Comparison of ENCODE assay signal across 8 cellular contexts in the genomic region with DNA sequence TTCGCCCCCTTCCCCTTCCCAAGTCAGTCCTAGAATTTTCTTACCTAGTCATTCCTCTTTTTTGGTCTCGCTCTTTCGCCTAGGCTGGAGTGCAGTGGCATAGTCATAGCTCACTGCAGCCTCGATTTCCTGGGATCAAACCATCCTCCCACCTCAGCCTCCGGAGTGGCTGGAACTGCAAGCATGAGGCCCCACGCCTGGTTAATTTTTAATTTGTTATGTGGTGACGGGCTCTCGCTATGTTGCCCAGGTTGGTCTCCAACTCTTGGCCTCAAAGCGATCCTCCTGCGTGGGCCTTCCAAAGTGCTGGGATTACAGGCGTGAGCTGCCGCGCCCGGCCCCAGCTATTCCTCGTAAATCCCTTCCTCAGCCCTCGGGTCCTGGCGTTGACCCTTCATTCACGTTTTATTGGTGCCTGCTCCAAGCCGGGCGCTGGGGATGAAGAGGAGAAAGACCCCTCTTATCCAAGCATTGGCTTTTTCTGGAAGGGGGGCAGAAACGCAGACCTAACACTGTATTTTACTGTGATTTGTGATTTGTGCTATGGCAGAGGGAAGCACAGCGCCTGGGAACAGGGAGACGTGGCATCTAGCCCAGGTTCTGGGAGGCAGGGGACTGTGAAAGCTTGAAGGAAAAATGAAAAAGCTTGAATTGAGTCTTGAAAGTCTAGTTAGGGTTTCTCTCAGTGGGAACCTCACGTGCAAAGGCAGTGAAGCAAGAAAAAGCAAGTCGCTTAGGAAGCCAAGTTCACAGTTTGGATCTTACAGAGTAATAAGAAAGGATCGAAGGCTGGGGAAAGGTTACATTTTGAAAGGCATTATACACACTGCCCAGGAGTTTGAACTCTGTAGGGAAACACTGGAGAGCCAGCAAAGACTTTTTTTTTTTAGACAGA. TPM values are rescaled to one million over a fixed set of nuclear protein-coding genes. Genes with fewer than 3 reads are reported as not detected.
DNase-seq lines count a peak whose midpoint lies in the region; ATAC-seq, FAIRE-seq and TF ChIP-seq lines count a peak whose summit lies in the region.

No MANE protein-coding gene starts in this region.

- peak overlapping the region; percentile 88 for H3K9ac ChIP-seq in GM12878 (ENCODE audit: control insufficient read depth, insufficient read depth, low read length)

- TF ChIP-seq RAD21 in GM12878 (IDR thresholded peaks at IDR 0.05; ENCODE audit: insufficient read depth, low read depth, low read length) = no peak

- SMC1A ChIA-PET in GM12878 (lab: Charles Lee; ENCODE audit: uncharacterized antibody, unreplicated experiment) = interaction anchor here (0.6 to 3.6 kb wide), 14 partner anchors 15 to 854 kb away, joined by 3 to 19 read pairs (median 4); partner anchors contain the start of genes FIS1, MOGAT3 and SERPINE1

- 4% methylated on average over 25 of the region's 26 CpGs for WGBS in GM12878 (ENCODE audit: insufficient coverage, insufficient replicate concordance, low lambda C conversion rate, missing lambda C conversion rate)

- TF ChIP-seq EP300 in GM12878 (IDR thresholded peaks at IDR 0.05; ENCODE audit: borderline replicate concordance in 1 of 2, control insufficient read depth in 1 of 2, low read depth in 2 of 2, low read length in 2 of 2) = no peak

- H3K4me1 ChIP-seq in GM12878 (ENCODE audit: control insufficient read depth, insufficient read depth, low read length) (peaks cover 5% of the 10 kb centered on the region), lower lobe of right lung (peaks cover 30% of the 10 kb centered on the region)

- RAD21 ChIA-PET in GM12878 (lab: Charles Lee; ENCODE audit: unreplicated experiment) = interaction anchor here (1.0 to 3.9 kb wide), 7 partner anchors 26 to 501 kb away, joined by 3 to 37 read pairs (median 8); partner anchors contain the start of gene FIS1

- peak overlapping the region; percentile 95 for H2AFZ ChIP-seq in GM12878 (ENCODE audit: control insufficient read depth, low read depth, low read length)

- H3K9me3 ChIP-seq in GM12878 (replicated peaks; ENCODE audit: control insufficient read depth, insufficient read depth, low read length) (no peaks in the 10 kb centered on the region), lower lobe of right lung (no peaks in the 10 kb centered on the region)

- no peak for FAIRE-seq in GM12878 (lab: Jason Lieb, UNC)

- intact Hi-C loops in GM12878 (cut with micrococcal nuclease; ENCODE audit: unreplicated experiment) (loop anchor here (1.0 kb wide), 1 partner anchor 26 kb away; no protein-coding TSS in a partner anchor), lower lobe of right lung (cut with DNase I) (no loop called here)

- POLR2A ChIA-PET in GM12878 (lab: Charles Lee) = interaction anchor here (0.9 to 2.1 kb wide), 13 partner anchors 9 to 606 kb away, joined by 3 to 12 read pairs (median 4); partner anchors contain the start of genes IFT22, MOSPD3, SLC12A9 and TRIM56

- ATAC-seq in GM19023 (IDR thresholded peaks at IDR 0.05; ENCODE audit: unreplicated experiment) (peak; percentile 1), HG03342 (IDR thresholded peaks at IDR 0.05; ENCODE audit: unreplicated experiment) (peak; percentile 19), GM12878 (peak; percentile 10), lower lobe of right lung (peak in 1 of 2 donors; percentile 1), HG02763 (IDR thresholded peaks at IDR 0.05; ENCODE audit: unreplicated experiment) (no peak)

- no peak for DNase-seq in GM12878 (ENCODE audit: low read depth, low spot score)
- DNase-seq in lower lobe of right lung = no peak
- no peak for DNase-seq in NCI-H446 (lab: John Stamatoyannopoulos, UW)
- DNase-seq in cerebellar cortex (ENCODE audit: low spot score) = no peak
- DNase-seq in NOMO-1 (lab: John Stamatoyannopoulos, UW; ENCODE audit: unreplicated experiment in 2 of 2) = no peak

- CTCF ChIA-PET in GM12878 (lab: Yijun Ruan, JAX) = interaction anchor here (0.7 to 3.8 kb wide), 22 partner anchors 10 to 741 kb away, joined by 3 to 63 read pairs (median 4); partner anchors contain the start of genes FIS1, IFT22 and SLC12A9

- H3K36me3 ChIP-seq in GM12878 (ENCODE audit: control insufficient read depth in 2 of 2, insufficient read depth in 2 of 2, low read length in 1 of 2) = peaks cover 0 to 5% of the 10 kb centered on the region in 2 experiments; a peak in 3 of 4 replicates
- peaks cover 47% of the 10 kb centered on the region for H3K36me3 ChIP-seq in lower lobe of right lung

- in situ Hi-C loops in GM12878 (cut with MboI) = no loop called here

- H3K4me3 ChIP-seq in GM12878 = peak overlapping the region; percentile 88
- peak overlapping the region; percentile 94 for H3K4me3 ChIP-seq in lower lobe of right lung

- H3K4me2 ChIP-seq in GM12878 (ENCODE audit: control insufficient read depth, insufficient read depth) = peak overlapping the region; percentile 77

- no peaks in the 10 kb centered on the region for H4K20me1 ChIP-seq in GM12878 (ENCODE audit: control insufficient read depth, insufficient read depth)

- TF ChIP-seq CTCF in GM12878 (IDR thresholded peaks at IDR 0.05 in 2 of 3, conservative IDR thresholded peaks at IDR 0.05 in 1 of 3; ENCODE audit: control insufficient read depth in 2 of 3, extremely low read depth in 1 of 3, insufficient read depth in 1 of 3, low read depth in 3 of 3, low read length in 3 of 3) (no peak), lower lobe of right lung (IDR thresholded peaks at IDR 0.05) (no peak)

- H3K79me2 ChIP-seq in GM12878 (ENCODE audit: control insufficient read depth, insufficient read depth, low read length) = peaks cover 30% of the 10 kb centered on the region

- H3K27me3 ChIP-seq in GM12878 (replicated peaks in 1 of 2; ENCODE audit: control insufficient read depth in 2 of 2, insufficient read depth in 2 of 2, low read length in 1 of 2) = no peaks in the 10 kb centered on the region
- H3K27me3 ChIP-seq in lower lobe of right lung (ENCODE audit: low read depth) = no peaks in the 10 kb centered on the region

- TSS peak; percentile 87 for BruUV-seq in GM12878 (replicated peaks; lab: Mats Ljungman, UMichigan)

- TF ChIP-seq POLR2A in GM12878 (IDR thresholded peaks at IDR 0.05; ENCODE audit: low read depth, low read length) = no peak

- H3K27ac ChIP-seq in GM12878 (ENCODE audit: control insufficient read depth, insufficient read depth) = peak overlapping the region; percentile 88
- peak overlapping the region; percentile 93 for H3K27ac ChIP-seq in lower lobe of right lung

RNA-seq across cellular contexts. Expression of gene ZNHIT1, which starts 0.5 kb away (rescaled TPM):
- total RNA-seq in GM12878 (2013; cell fraction: nucleolus; rRNA removed) = 21.2 and 22.4 TPM in 2 replicates
- total RNA-seq in GM12878 (2014; rRNA removed) (78.6 and 79.2 TPM in 2 replicates), GM12878 (2014; rRNA removed; fragmentation: Illumina TruSeq; extraction: Trizol) (32.5 and 33.9 TPM in 2 replicates), GM12878 (2021) (51.8 and 55.2 TPM in 2 replicates), lower lobe of right lung (55.4 TPM)
- polyA plus RNA-seq in GM12878 (2011; ENCODE audit: low read depth) = 19.0 TPM
- polyA plus RNA-seq in GM12878 (2011; rRNA removed) (19.2 and 25.7 TPM in 2 replicates), GM12878 (2014; fragmentation: Illumina TruSeq; extraction: Trizol) (7.6 and 30.2 TPM in 2 replicates), GM12878 (2014; fragmentation: Nextera tagmentation; extraction: Ambion mirVana) (10 to 100 TPM in 1 of 2 experiments, 1 to 10 TPM in 1; 3.8 to 14.9 TPM), GM12878 (2014; rRNA removed) (71.4 and 75.9 TPM in 2 replicates), GM12878 (2016; fragmentation: Nextera tagmentation; extraction: Ambion mirVana) (10 to 100 TPM; 77.7 to 78.4 TPM)
- polyA plus RNA-seq in GM12878 (2011; cell fraction: cytosol; rRNA removed) = 45.7 and 46.3 TPM in 2 replicates
- polyA plus RNA-seq in GM12878 (2011; cell fraction: nucleus; rRNA removed) = 28.0 and 28.9 TPM in 2 replicates
- polyA plus RNA-seq in GM12878 (2012) = 43.7 and 46.4 TPM in 2 replicates
- polyA minus RNA-seq in GM12878 (2011; rRNA and poly(A)+ RNA removed) = 6.5 and 20.0 TPM in 2 replicates
- polyA minus RNA-seq in GM12878 (2011; cell fraction: cytosol; rRNA and poly(A)+ RNA removed) = 10.8 and 13.8 TPM in 2 replicates
- polyA minus RNA-seq in GM12878 (2011; cell fraction: nucleus; rRNA and poly(A)+ RNA removed) = 4.0 and 9.8 TPM in 2 replicates

RNA-seq across cellular contexts. Expression of gene PLOD3, which starts 1.1 kb away (rescaled TPM):
- total RNA-seq in GM12878 (2013; cell fraction: nucleolus; rRNA removed) = 64.1 and 64.5 TPM in 2 replicates
- 12.4 and 13.5 TPM in 2 replicates for total RNA-seq in GM12878 (2014; rRNA removed)
- 5.3 and 9.2 TPM in 2 replicates for total RNA-seq in GM12878 (2014; rRNA removed; fragmentation: Illumina TruSeq; extraction: Trizol)
- total RNA-seq in GM12878 (2021) = 25.0 and 27.8 TPM in 2 replicates
- 10.5 TPM for polyA plus RNA-seq in GM12878 (2011; ENCODE audit: low read depth)
- 15.2 and 17.3 TPM in 2 replicates for polyA plus RNA-seq in GM12878 (2011; rRNA removed)
- 25.7 and 29.6 TPM in 2 replicates for polyA plus RNA-seq in GM12878 (2011; cell fraction: cytosol; rRNA removed)
- 83.0 and 97.3 TPM in 2 replicates for polyA plus RNA-seq in GM12878 (2011; cell fraction: nucleus; rRNA removed)
- polyA plus RNA-seq in GM12878 (2012) = 26.0 and 27.8 TPM in 2 replicates
- polyA plus RNA-seq in GM12878 (2014; fragmentation: Illumina TruSeq; extraction: Trizol) = 7.7 and 14.6 TPM in 2 replicates
- polyA plus RNA-seq in GM12878 (2014; fragmentation: Nextera tagmentation; extraction: Ambion mirVana) = 1 to 10 TPM in 1 of 2 experiments, under 1 TPM in 1; 0.53 to 3.2 TPM
- polyA plus RNA-seq in GM12878 (2014; rRNA removed) = 15.6 and 20.0 TPM in 2 replicates
- 10 to 100 TPM; 19.6 to 23.0 TPM for polyA plus RNA-seq in GM12878 (2016; fragmentation: Nextera tagmentation; extraction: Ambion mirVana)
- polyA minus RNA-seq in GM12878 (2011; rRNA and poly(A)+ RNA removed) = 10.1 and 21.9 TPM in 2 replicates
- polyA minus RNA-seq in GM12878 (2011; cell fraction: cytosol; rRNA and poly(A)+ RNA removed) = 9.5 and 12.3 TPM in 2 replicates
- 19.8 and 34.6 TPM in 2 replicates for polyA minus RNA-seq in GM12878 (2011; cell fraction: nucleus; rRNA and poly(A)+ RNA removed)
- total RNA-seq in lower lobe of right lung = 87.9 TPM

RNA-seq across cellular contexts. Expression of gene MOGAT3, which starts 17.6 kb away (rescaled TPM):
- not detected in 2 replicates for total RNA-seq in GM12878 (2013; cell fraction: nucleolus; rRNA removed)
- total RNA-seq in GM12878 (2014; rRNA removed) = not detected in 2 replicates
- total RNA-seq in GM12878 (2014; rRNA removed; fragmentation: Illumina TruSeq; extraction: Trizol) = not detected in 2 replicates
- not detected in 2 replicates for total RNA-seq in GM12878 (2021)
- polyA plus RNA-seq in GM12878 (2011; ENCODE audit: low read depth) = not detected
- 0.11 TPM in 1 of 2 replicates, not detected in the other for polyA plus RNA-seq in GM12878 (2011; rRNA removed)
- polyA plus RNA-seq in GM12878 (2011; cell fraction: cytosol; rRNA removed) = 0.03 TPM in 1 of 2 replicates, not detected in the other
- 0.04 and 0.10 TPM in 2 replicates for polyA plus RNA-seq in GM12878 (2011; cell fraction: nucleus; rRNA removed)
- not detected in 2 replicates for polyA plus RNA-seq in GM12878 (2012)
- polyA plus RNA-seq in GM12878 (2014; fragmentation: Illumina TruSeq; extraction: Trizol) = not detected in 2 replicates
- not detected for polyA plus RNA-seq in GM12878 (2014; fragmentation: Nextera tagmentation; extraction: Ambion mirVana)
- not detected in 2 replicates for polyA plus RNA-seq in GM12878 (2014; rRNA removed)
- polyA plus RNA-seq in GM12878 (2016; fragmentation: Nextera tagmentation; extraction: Ambion mirVana) = not detected
- polyA minus RNA-seq in GM12878 (2011; rRNA and poly(A)+ RNA removed) = not detected in 2 replicates
- polyA minus RNA-seq in GM12878 (2011; cell fraction: cytosol; rRNA and poly(A)+ RNA removed) = not detected in 2 replicates
- polyA minus RNA-seq in GM12878 (2011; cell fraction: nucleus; rRNA and poly(A)+ RNA removed) = 0.48 TPM in 1 of 2 replicates, not detected in the other
- total RNA-seq in lower lobe of right lung = not detected

RNA-seq across cellular contexts. Expression of gene CLDN15, which starts 19.1 kb away (rescaled TPM):
- 24.4 and 25.6 TPM in 2 replicates for total RNA-seq in GM12878 (2013; cell fraction: nucleolus; rRNA removed)
- total RNA-seq in GM12878 (2014; rRNA removed) (6.5 and 7.6 TPM in 2 replicates), GM12878 (2014; rRNA removed; fragmentation: Illumina TruSeq; extraction: Trizol) (3.8 and 4.7 TPM in 2 replicates), GM12878 (2021) (8.3 and 8.7 TPM in 2 replicates), lower lobe of right lung (11.1 TPM)
- polyA plus RNA-seq in GM12878 (2011; ENCODE audit: low read depth) = 2.1 TPM
- polyA plus RNA-seq in GM12878 (2011; rRNA removed) (7.5 and 10.0 TPM in 2 replicates), GM12878 (2014; fragmentation: Illumina TruSeq; extraction: Trizol) (3.9 and 7.0 TPM in 2 replicates), GM12878 (2014; fragmentation: Nextera tagmentation; extraction: Ambion mirVana) (1 to 10 TPM in 1 of 2 experiments, under 1 TPM in 1; 0.47 to 1.1 TPM), GM12878 (2014; rRNA removed) (15.0 and 15.9 TPM in 2 replicates), GM12878 (2016; fragmentation: Nextera tagmentation; extraction: Ambion mirVana) (1 to 10 TPM; 4.4 to 6.2 TPM)
- 10.4 and 13.8 TPM in 2 replicates for polyA plus RNA-seq in GM12878 (2011; cell fraction: cytosol; rRNA removed)
- 72.8 and 78.5 TPM in 2 replicates for polyA plus RNA-seq in GM12878 (2011; cell fraction: nucleus; rRNA removed)
- polyA plus RNA-seq in GM12878 (2012) = 5.6 and 8.8 TPM in 2 replicates
- 4.4 and 8.8 TPM in 2 replicates for polyA minus RNA-seq in GM12878 (2011; rRNA and poly(A)+ RNA removed)
- 1.4 and 2.9 TPM in 2 replicates for polyA minus RNA-seq in GM12878 (2011; cell fraction: cytosol; rRNA and poly(A)+ RNA removed)
- 11.8 and 14.1 TPM in 2 replicates for polyA minus RNA-seq in GM12878 (2011; cell fraction: nucleus; rRNA and poly(A)+ RNA removed)

RNA-seq across cellular contexts. Expression of gene FIS1, which starts 26.4 kb away (rescaled TPM):
- total RNA-seq in GM12878 (2013; cell fraction: nucleolus; rRNA removed) = 56.3 and 63.6 TPM in 2 replicates
- 109 and 116 TPM in 2 replicates for total RNA-seq in GM12878 (2014; rRNA removed)
- total RNA-seq in GM12878 (2014; rRNA removed; fragmentation: Illumina TruSeq; extraction: Trizol) = 97.9 and 103 TPM in 2 replicates
- 104 and 110 TPM in 2 replicates for total RNA-seq in GM12878 (2021)
- polyA plus RNA-seq in GM12878 (2011; ENCODE audit: low read depth) = 63.8 TPM
- polyA plus RNA-seq in GM12878 (2011; rRNA removed) = 66.1 and 95.5 TPM in 2 replicates
- polyA plus RNA-seq in GM12878 (2011; cell fraction: cytosol; rRNA removed) = 159 and 194 TPM in 2 replicates
- polyA plus RNA-seq in GM12878 (2011; cell fraction: nucleus; rRNA removed) = 109 and 149 TPM in 2 replicates
- polyA plus RNA-seq in GM12878 (2012) = 81.7 and 82.3 TPM in 2 replicates
- polyA plus RNA-seq in GM12878 (2014; fragmentation: Illumina TruSeq; extraction: Trizol) = 52.1 and 105 TPM in 2 replicates
- 10 to 100 TPM; 83.4 to 88.5 TPM for polyA plus RNA-seq in GM12878 (2014; fragmentation: Nextera tagmentation; extraction: Ambion mirVana)
- polyA plus RNA-seq in GM12878 (2014; rRNA removed) = 127 and 141 TPM in 2 replicates
- polyA plus RNA-seq in GM12878 (2016; fragmentation: Nextera tagmentation; extraction: Ambion mirVana) = 100 to 1,000 TPM; 147 to 149 TPM
- polyA minus RNA-seq in GM12878 (2011; rRNA and poly(A)+ RNA removed) = 40.2 and 60.9 TPM in 2 replicates
- 12.0 and 13.8 TPM in 2 replicates for polyA minus RNA-seq in GM12878 (2011; cell fraction: cytosol; rRNA and poly(A)+ RNA removed)
- polyA minus RNA-seq in GM12878 (2011; cell fraction: nucleus; rRNA and poly(A)+ RNA removed) = 17.7 and 23.1 TPM in 2 replicates
- 133 TPM for total RNA-seq in lower lobe of right lung
